2 cellular contexts compared by ENCODE assay signal in genomic region chr1:243253211-243253926, GRCh38.
TF ChIP-seq lines count a peak whose summit lies in the region.

No MANE protein-coding gene starts in this region.

TF ChIP-seq in IMR-90, 13 proteins besides CTCF, POLR2A, EP300 and RAD21:
- TF ChIP-seq RFX5 (IDR thresholded peaks at IDR 0.05; ENCODE audit: low read depth, low read length) = no peak
- TF ChIP-seq ELK1 (IDR thresholded peaks at IDR 0.05; ENCODE audit: borderline replicate concordance, low read depth, low read length) = no peak
- TF ChIP-seq MXI1 (IDR thresholded peaks at IDR 0.05; ENCODE audit: borderline replicate concordance, low read depth, low read length) = no peak
- TF ChIP-seq FOS (IDR thresholded peaks at IDR 0.05; ENCODE audit: low read depth, low read length) = no peak
- TF ChIP-seq RCOR1 (IDR thresholded peaks at IDR 0.05; ENCODE audit: insufficient replicate concordance, low read length) = no peak
- TF ChIP-seq CEBPB (IDR thresholded peaks at IDR 0.05; ENCODE audit: low read depth, low read length) = no peak
- no peak for TF ChIP-seq CHD1 (IDR thresholded peaks at IDR 0.05; ENCODE audit: low read depth, low read length)
- no peak for TF ChIP-seq MAZ (IDR thresholded peaks at IDR 0.05; ENCODE audit: borderline replicate concordance, low read depth, low read length)
- TF ChIP-seq USF2 (IDR thresholded peaks at IDR 0.05; ENCODE audit: low read depth, low read length) = no peak
- no peak for TF ChIP-seq SMC3 (IDR thresholded peaks at IDR 0.05; ENCODE audit: low read depth, low read length)
- no peak for TF ChIP-seq BHLHE40 (IDR thresholded peaks at IDR 0.05; ENCODE audit: low read depth, low read length)
- no peak for TF ChIP-seq MAFK (IDR thresholded peaks at IDR 0.05; ENCODE audit: low read depth, low read length)
- TF ChIP-seq NFE2L2 (IDR thresholded peaks at IDR 0.05; ENCODE audit: low read depth, low read length) = no peak

TF ChIP-seq in GM12878, 131 proteins besides CTCF, POLR2A, EP300 and RAD21:
- TF ChIP-seq CBX5 (IDR thresholded peaks at IDR 0.05; ENCODE audit: low read depth) (no peak), PAX5 (IDR thresholded peaks at IDR 0.05; ENCODE audit: borderline replicate concordance, low read depth, low read length) (no peak), POLR2AphosphoS5 (IDR thresholded peaks at IDR 0.05; ENCODE audit: low read length) (no peak), WRNIP1 (IDR thresholded peaks at IDR 0.05; ENCODE audit: borderline replicate concordance, low read depth, low read length) (no peak), CREM (IDR thresholded peaks at IDR 0.05; ENCODE audit: low read depth) (no peak), ESRRA (IDR thresholded peaks at IDR 0.05; ENCODE audit: low read length) (no peak), RELA (IDR thresholded peaks at IDR 0.05; ENCODE audit: borderline replicate concordance, partially characterized antibody) (no peak), ZBTB4 (CRISPR knock-in tag; IDR thresholded peaks at IDR 0.05) (no peak), JUND (IDR thresholded peaks at IDR 0.05; ENCODE audit: low read depth, low read length) (no peak), NR2F1 (conservative IDR thresholded peaks at IDR 0.05) (no peak), CREB1 (IDR thresholded peaks at IDR 0.05; ENCODE audit: low read depth) (no peak)
